8 cellular contexts compared by ENCODE assay signal in the genomic region with DNA sequence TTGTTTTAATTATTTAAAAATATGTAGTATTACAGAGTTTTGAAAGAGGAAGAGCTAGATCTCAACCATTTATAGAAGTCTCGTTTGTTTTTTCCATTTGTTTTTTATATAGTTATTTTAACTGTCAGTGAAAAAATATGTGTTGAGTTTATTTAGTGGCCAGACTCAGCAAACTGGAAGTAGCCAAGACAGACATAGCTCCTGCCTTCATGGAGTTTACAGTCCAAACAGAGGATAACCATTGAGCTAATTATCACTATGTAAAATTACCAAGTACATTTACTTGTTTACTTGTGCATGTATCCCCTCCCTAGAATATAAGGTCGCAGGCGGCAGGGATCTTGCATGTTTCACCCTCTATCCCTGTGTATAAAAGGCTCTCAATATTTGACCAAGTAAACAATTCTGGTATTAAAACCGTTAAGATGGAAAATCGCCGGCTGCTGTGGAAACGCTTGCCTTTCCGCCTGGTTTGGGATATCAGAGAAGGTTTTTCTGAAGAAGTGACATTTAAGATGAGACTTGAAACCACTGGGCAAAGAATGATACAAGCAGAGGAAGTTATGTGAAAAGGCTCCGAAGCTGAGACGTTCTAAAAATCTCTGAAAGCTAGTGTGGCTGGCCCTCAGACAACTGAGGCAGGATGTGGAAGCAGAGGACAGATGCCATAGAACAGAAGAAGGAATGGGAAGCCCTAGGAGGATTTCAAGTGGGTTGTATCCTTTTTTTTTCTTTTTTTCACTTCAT. TPM values are rescaled to one million over a fixed set of nuclear protein-coding genes. Genes with fewer than 3 reads are reported as not detected.
DNase-seq lines count a peak whose midpoint lies in the region; ATAC-seq and TF ChIP-seq lines count a peak whose summit lies in the region.

No MANE protein-coding gene starts in this region.

- H3K9ac ChIP-seq in GM23248 (peak overlapping the region; percentile 99), SK-N-MC (ENCODE audit: insufficient read length) (peak overlapping the region; percentile 98), skeletal muscle tissue (ENCODE audit: low read depth in 1 of 3, low read length in 3 of 3) (peak overlapping the region; percentile 85 to 99 (median 98))

- peaks cover 26% of the 10 kb centered on the region for H3F3A ChIP-seq in GM23248 (ENCODE audit: insufficient read depth)

- H4K20me1 ChIP-seq in GM23248 (ENCODE audit: insufficient read depth) = peaks cover 15% of the 10 kb centered on the region; the same call in 1 of the 2 replicates

- H3K9me3 ChIP-seq in GM23248 (ENCODE audit: low read depth) (no peaks in the 10 kb centered on the region), SK-N-MC (ENCODE audit: low read depth, low read length) (no peaks in the 10 kb centered on the region), skeletal muscle tissue (ENCODE audit: control insufficient read depth in 3 of 3, low read length in 3 of 3) (no peaks in the 10 kb centered on the region)

- peaks cover 63% of the 10 kb centered on the region for H3K79me2 ChIP-seq in GM23248 (ENCODE audit: insufficient read depth)

- ATAC-seq in HG02623 (IDR thresholded peaks at IDR 0.05; ENCODE audit: unreplicated experiment) (no peak), GM18519 (IDR thresholded peaks at IDR 0.05; ENCODE audit: low FRiP score, unreplicated experiment) (no peak), HG03432 (IDR thresholded peaks at IDR 0.05; ENCODE audit: unreplicated experiment) (no peak)

- peak overlapping the region; percentile 86 for H2AFZ ChIP-seq in GM23248

- H3K27me3 ChIP-seq in GM23248 (replicated peaks; ENCODE audit: insufficient read depth) (no peaks in the 10 kb centered on the region), skeletal muscle tissue (ENCODE audit: control insufficient read depth in 3 of 3, insufficient read depth in 3 of 3, low read length in 3 of 3) (no peaks in the 10 kb centered on the region)

- peaks cover 23% of the 10 kb centered on the region for H3K4me1 ChIP-seq in GM23248 (ENCODE audit: insufficient read depth)
- peaks cover 19 to 33% (median 20%) of the 10 kb centered on the region in 3 donors for H3K4me1 ChIP-seq in skeletal muscle tissue (ENCODE audit: control insufficient read depth in 3 of 3, insufficient read depth in 3 of 3, low read length in 3 of 3)

- H3K27ac ChIP-seq in GM23248 = peak overlapping the region; percentile 99
- H3K27ac ChIP-seq in SK-N-MC = peak overlapping the region; percentile 99
- peak overlapping the region; percentile 99 for H3K27ac ChIP-seq in skeletal muscle tissue (ENCODE audit: low read depth, low read length)

- DNase-seq in GM23248 (no peak), SK-N-MC (ENCODE audit: low read depth, low spot score) (no peak), fibroblast of the aortic adventitia (ENCODE audit: low read depth) (no peak), NCI-H524 treated with DMSO at 0.1 percent for 48 hours (lab: John Stamatoyannopoulos, UW) (no peak)

- H3K36me3 ChIP-seq in GM23248 (ENCODE audit: low read depth) = no peaks in the 10 kb centered on the region
- no peaks in the 10 kb centered on the region for H3K36me3 ChIP-seq in SK-N-MC (ENCODE audit: insufficient read depth, low read length)
- no peaks in the 10 kb centered on the region for H3K36me3 ChIP-seq in skeletal muscle tissue (ENCODE audit: control insufficient read depth in 3 of 3, insufficient read depth in 3 of 3, low read length in 3 of 3)

- peak overlapping the region; percentile 99 for H3K4me2 ChIP-seq in GM23248 (ENCODE audit: unreplicated experiment)

- 84 to 85% methylated on average over 10 of the region's 10 CpGs for WGBS in GM23248 (ENCODE audit: low coverage in 1 of 2, low lambda C conversion rate in 2 of 2, missing lambda C conversion rate in 2 of 2), 2 experiments

- H3K9me2 ChIP-seq in GM23248 (ENCODE audit: insufficient read depth) = no peaks in the 10 kb centered on the region

- in situ Hi-C loops in GM23248 (cut with MboI) = no loop called here

- TF ChIP-seq CTCF in fibroblast of the aortic adventitia (IDR thresholded peaks at IDR 0.05; ENCODE audit: insufficient read depth, low read length) = no peak

- H3K4me3 ChIP-seq in GM23248 (peak overlapping the region; percentile 92), SK-N-MC (peak overlapping the region; percentile 91), fibroblast of the aortic adventitia (ENCODE audit: low read depth, low read length) (peak overlapping the region; percentile 83), skeletal muscle tissue (ENCODE audit: low read length in 3 of 3) (peak overlapping the region; percentile 96 to 98 (median 97))

RNA-seq across cellular contexts. Expression of a gene that starts 1.3 kb away (rescaled TPM):
- 121 and 125 TPM in 2 replicates for total RNA-seq in GM23248 (2014; rRNA removed; shearing (Covaris generic))
- 158 and 166 TPM in 2 replicates for polyA plus RNA-seq in GM23248 (2016; fragmentation: Nextera tagmentation; extraction: Ambion mirVana)
- 136 and 190 TPM in 2 replicates for total RNA-seq in fibroblast of the aortic adventitia (ENCODE audit: low replicate concordance)
- total RNA-seq in skeletal muscle tissue = 152 TPM
